In the genomic region with DNA sequence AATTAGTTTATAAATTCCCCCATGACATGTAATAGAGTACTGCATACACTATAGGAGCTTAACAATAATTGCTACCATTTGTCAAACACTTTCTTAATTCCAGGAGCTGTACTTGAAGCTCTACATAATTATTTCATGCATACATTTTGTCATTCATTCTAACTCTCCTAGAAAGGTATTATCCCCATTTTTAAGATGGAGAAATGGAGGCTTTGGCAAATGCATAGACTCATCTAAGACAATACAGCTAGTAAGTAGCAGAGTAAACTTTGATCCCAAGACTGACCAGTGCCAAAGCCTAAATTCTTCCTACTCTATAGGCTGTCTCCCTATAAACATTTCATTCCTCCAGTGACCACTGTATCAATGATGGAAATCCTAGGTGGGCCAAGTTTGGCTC, we compare ENCODE assay signal across 33 cellular contexts. TPM values are rescaled to one million over a fixed set of nuclear protein-coding genes. Genes with fewer than 3 reads are reported as not detected.
"Had no signal": no experiment of that assay in that cellular context is flagged by ENCODE, and none has a peak within 500 bp of the region (broad histone marks: within the 10 kb centered on the region; RNA-seq: fewer than 3 reads in every experiment).

No MANE protein-coding gene starts in this region.

- H2AFZ ChIP-seq: hepatocyte, neural progenitor cell, parathyroid adenoma had no signal

- H3K27me3 Mint-ChIP-seq: stimulated activated naive CD8-positive, alpha-beta T cell treated with anti-CD3 and anti-CD28 coated beads, Interleukin-15, Interleukin-2, amounts not matched to agents 100 ng/mL and 50 ng/mL, for 24 hours had no signal

- DNase-seq: heart right ventricle; islet precursor cell; left ventricle myocardium inferior; naive B cell; nephron progenitor cell; occipital lobe; retina; right cardiac atrium; sigmoid colon; small intestine; spleen; stimulated activated CD4-positive, alpha-beta T cell treated with anti-CD3 and anti-CD28 coated beads, Interleukin-4, amount 100 ng/mL, for 24 hours; stimulated activated naive CD4-positive, alpha-beta T cell; tibial artery; trophoblast cell; upper lobe of right lung had no signal

- FAIRE-seq: small intestine, urothelium cell line had no signal

- H3K4me2 ChIP-seq: hepatocyte, neural progenitor cell had no signal

- H3K27ac Mint-ChIP-seq: memory B cell; naive B cell; nephron progenitor cell; neural progenitor cell; stimulated activated effector memory CD8-positive, alpha-beta T cell treated with anti-CD3 and anti-CD28 coated beads, Interleukin-12 subunit alpha, Interleukin-12 subunit beta, amount 100 ng/mL, for 72 hours had no signal

- ATAC-seq: heart right ventricle; right cardiac atrium; stimulated activated effector memory CD8-positive, alpha-beta T cell treated with anti-CD3 and anti-CD28 coated beads, Interleukin-12 subunit alpha, Interleukin-12 subunit beta, amount 100 ng/mL, for 72 hours; upper lobe of right lung had no signal

- H3K9me3 ChIP-seq: heart right ventricle, left ventricle myocardium inferior, neutrophil, sigmoid colon, spleen, suprapubic skin, thoracic aorta, tibial artery, upper lobe of right lung had no signal

- H3K4me3 ChIP-seq: heart right ventricle, hepatocyte, left ventricle myocardium inferior, lung, neural progenitor cell, sigmoid colon, spleen, suprapubic skin, thoracic aorta, tibial artery, upper lobe of right lung had no signal

- H3K79me2 ChIP-seq: hepatocyte, parathyroid adenoma had no signal

- H3K27ac ChIP-seq: hepatocyte, neural progenitor cell, neutrophil, parathyroid adenoma, sigmoid colon, spleen, suprapubic skin, thoracic aorta, tibial artery, upper lobe of right lung had no signal

- H3K9ac ChIP-seq: neural progenitor cell, parathyroid adenoma had no signal

- H3K4me1 ChIP-seq: neural progenitor cell, parathyroid adenoma, sigmoid colon, tibial artery, upper lobe of right lung had no signal

- H3K36me3 Mint-ChIP-seq: memory B cell; naive B cell; neural progenitor cell; stimulated activated effector memory CD8-positive, alpha-beta T cell treated with anti-CD3 and anti-CD28 coated beads, Interleukin-12 subunit alpha, Interleukin-12 subunit beta, amount 100 ng/mL, for 72 hours had no signal

- H3K9me3 Mint-ChIP-seq: memory B cell; nephron progenitor cell; neural progenitor cell; stimulated activated effector memory CD8-positive, alpha-beta T cell treated with anti-CD3 and anti-CD28 coated beads, Interleukin-12 subunit alpha, Interleukin-12 subunit beta, amount 100 ng/mL, for 72 hours; stimulated activated naive CD8-positive, alpha-beta T cell treated with anti-CD3 and anti-CD28 coated beads, Interleukin-15, Interleukin-2, amounts not matched to agents 100 ng/mL and 50 ng/mL, for 24 hours had no signal

- H3K4me3 Mint-ChIP-seq: memory B cell; naive B cell; nephron progenitor cell; neural progenitor cell; stimulated activated effector memory CD8-positive, alpha-beta T cell treated with anti-CD3 and anti-CD28 coated beads, Interleukin-12 subunit alpha, Interleukin-12 subunit beta, amount 100 ng/mL, for 72 hours; stimulated activated naive CD8-positive, alpha-beta T cell treated with anti-CD3 and anti-CD28 coated beads, Interleukin-15, Interleukin-2, amounts not matched to agents 100 ng/mL and 50 ng/mL, for 24 hours had no signal

- H3K36me3 ChIP-seq: heart right ventricle, left ventricle myocardium inferior, neural progenitor cell, neutrophil, sigmoid colon, spleen, suprapubic skin, thoracic aorta, tibial artery, upper lobe of right lung had no signal

- H3K4me1 Mint-ChIP-seq: memory B cell, nephron progenitor cell, neural progenitor cell had no signal

- H3K27me3 ChIP-seq: heart right ventricle, hepatocyte, neural progenitor cell, neutrophil, sigmoid colon, spleen, suprapubic skin, tibial artery, upper lobe of right lung had no signal

RNA-seq across cellular contexts. Expression of a gene that starts 42.6 kb away (rescaled TPM):
- total RNA-seq: heart right ventricle, hepatocyte, kidney epithelial cell, left ventricle myocardium inferior, lower leg skin, lung, mucosa of gallbladder, occipital lobe, osteocyte, posterior vena cava, right cardiac atrium, sigmoid colon, spleen, subcutaneous adipose tissue, suprapubic skin, thoracic aorta, upper lobe of right lung had no signal
- polyA plus RNA-seq: heart right ventricle, hepatocyte, lung, right cardiac atrium, sigmoid colon, small intestine, spleen had no signal
